17 cellular contexts compared by ENCODE assay signal in the genomic region with DNA sequence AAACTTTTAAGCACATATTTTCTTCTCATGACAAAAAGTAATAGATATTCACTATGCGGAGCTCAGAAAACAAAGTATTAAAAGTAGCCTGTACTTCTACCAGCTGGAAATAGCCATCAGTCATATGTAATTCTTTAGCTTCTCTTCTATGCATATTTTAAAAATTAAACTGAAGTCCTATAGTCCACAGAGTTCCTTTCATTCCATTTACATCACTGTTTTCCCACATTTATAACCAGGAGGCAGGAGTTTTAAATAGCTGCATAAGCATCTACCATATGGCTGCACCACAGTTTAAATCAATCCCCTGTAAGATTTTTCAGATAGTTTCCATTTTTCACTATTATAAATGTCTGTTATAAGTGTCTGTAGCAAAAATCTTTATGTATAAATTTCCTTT. TPM values are rescaled to one million over a fixed set of nuclear protein-coding genes. Genes with fewer than 3 reads are reported as not detected.
DNase-seq lines count a peak whose midpoint lies in the region; TF ChIP-seq lines count a peak whose summit lies in the region.
"Had no signal": no experiment of that assay in that cellular context is flagged by ENCODE, and none has a peak within 500 bp of the region (broad histone marks: within the 10 kb centered on the region; RNA-seq: fewer than 3 reads in every experiment).

No MANE protein-coding gene starts in this region.

- H3K9ac ChIP-seq in smooth muscle cell (ENCODE audit: low read depth) (no peak overlapping the region), MM.1S (ENCODE audit: low read length) (no peak overlapping the region)
- H3K9ac ChIP-seq: BLaER1, KMS-11 had no signal

- H3K36me3 ChIP-seq in smooth muscle cell (ENCODE audit: low read depth) (no peaks in the 10 kb centered on the region), MM.1S (replicated peaks; ENCODE audit: insufficient read depth, low read length) (no peaks in the 10 kb centered on the region)
- H3K36me3 ChIP-seq: BLaER1 had no signal

- DNase-seq in EL (peak; percentile 56), amniotic stem cell (lab: John Stamatoyannopoulos, UW) (peak; percentile 32), foreskin melanocyte (peak; percentile 27), smooth muscle cell (lab: John Stamatoyannopoulos, UW; ENCODE audit: unreplicated experiment) (no peak), MM.1S (no peak), T-helper 1 cell (no peak), NCI-H2029 treated with DMSO at 0.1 percent for 48 hours (lab: John Stamatoyannopoulos, UW) (no peak)
- DNase-seq: CD4-positive, alpha-beta memory T cell; DMS153; H7; NCI-H1417 treated with DMSO at 0.1 percent for 48 hours; NCI-H187 treated with DMSO at 0.1 percent for 48 hours; NCI-H226; NCI-H524; SHP77 had no signal

- peak overlapping the region; percentile 10 for H3K27ac ChIP-seq in smooth muscle cell (ENCODE audit: low read depth)
- H3K27ac ChIP-seq in MM.1S (ENCODE audit: low read length) = no peak overlapping the region
- H3K27ac ChIP-seq: BLaER1, KMS-11 had no signal

- H4K20me1 ChIP-seq in smooth muscle cell (ENCODE audit: low read depth) (peaks cover 29% of the 10 kb centered on the region), MM.1S (ENCODE audit: insufficient read depth, low read length) (no peaks in the 10 kb centered on the region)
- H4K20me1 ChIP-seq: BLaER1 had no signal

- no peaks in the 10 kb centered on the region for H3F3A ChIP-seq in smooth muscle cell (ENCODE audit: low read depth)
- H3F3A ChIP-seq in MM.1S (ENCODE audit: insufficient read depth, low read length) = no peaks in the 10 kb centered on the region

- H3K4me1 ChIP-seq in smooth muscle cell (ENCODE audit: low read depth) (peaks cover 6% of the 10 kb centered on the region), MM.1S (ENCODE audit: low read length) (no peaks in the 10 kb centered on the region)

- H3K4me2 ChIP-seq in smooth muscle cell (peak overlapping the region; percentile 9), MM.1S (ENCODE audit: low read depth, low read length) (no peak overlapping the region)
- H3K4me2 ChIP-seq: BLaER1, KMS-11 had no signal

- 81% methylated on average over 1 of the region's 1 CpG for WGBS in smooth muscle cell (ENCODE audit: low lambda C conversion rate)

- H2AFZ ChIP-seq in smooth muscle cell (ENCODE audit: low read depth) (no peak overlapping the region), MM.1S (ENCODE audit: low read length) (no peak overlapping the region)

- H3K27me3 ChIP-seq in smooth muscle cell (ENCODE audit: low read depth) = no peaks in the 10 kb centered on the region
- H3K27me3 ChIP-seq in MM.1S (replicated peaks; ENCODE audit: insufficient read depth, low read length) = no peaks in the 10 kb centered on the region
- H3K27me3 ChIP-seq: BLaER1 had no signal

- no peak for TF ChIP-seq CTCF in smooth muscle cell (IDR thresholded peaks at IDR 0.05; ENCODE audit: borderline replicate concordance, insufficient read depth, poor library complexity, severe bottlenecking)
- no peak for TF ChIP-seq CTCF in MM.1S (IDR thresholded peaks at IDR 0.05; ENCODE audit: low read length)

- H3K79me2 ChIP-seq in smooth muscle cell (ENCODE audit: low read depth) = peaks cover 79% of the 10 kb centered on the region
- H3K79me2 ChIP-seq in MM.1S (ENCODE audit: low read length) = no peaks in the 10 kb centered on the region

- H3K9me3 ChIP-seq in smooth muscle cell (replicated peaks; ENCODE audit: low read depth) (no peaks in the 10 kb centered on the region), MM.1S (replicated peaks; ENCODE audit: insufficient read depth, low read length) (no peaks in the 10 kb centered on the region)

- no peaks in the 10 kb centered on the region for H3K9me2 ChIP-seq in MM.1S (replicated peaks; ENCODE audit: insufficient read depth, low read length)

- H3K4me3 ChIP-seq in smooth muscle cell = no peak overlapping the region
- H3K4me3 ChIP-seq in MM.1S (ENCODE audit: low read length) = no peak overlapping the region
- H3K4me3 ChIP-seq: BLaER1 had no signal

RNA-seq across cellular contexts. Expression of gene ZFHX3, which starts 45.1 kb away (rescaled TPM):
- 6.5 and 9.8 TPM in 2 replicates for total RNA-seq in smooth muscle cell
- 3.1 and 5.0 TPM in 2 replicates for polyA plus RNA-seq in smooth muscle cell

Comparison
In these comparisons a context has a peak if more than half of its experiments do, and no peak if none do; other contexts are left out.
1. DNase-seq: peak in EL (single experiment), amniotic stem cell (single experiment) and foreskin melanocyte (single experiment); none in smooth muscle cell (single experiment), MM.1S (single experiment), T-helper 1 cell (0 of 5) and NCI-H2029 treated with DMSO at 0.1 percent for 48 hours (single experiment).